ENCODE assay signal across 2 cellular contexts in the genomic region with DNA sequence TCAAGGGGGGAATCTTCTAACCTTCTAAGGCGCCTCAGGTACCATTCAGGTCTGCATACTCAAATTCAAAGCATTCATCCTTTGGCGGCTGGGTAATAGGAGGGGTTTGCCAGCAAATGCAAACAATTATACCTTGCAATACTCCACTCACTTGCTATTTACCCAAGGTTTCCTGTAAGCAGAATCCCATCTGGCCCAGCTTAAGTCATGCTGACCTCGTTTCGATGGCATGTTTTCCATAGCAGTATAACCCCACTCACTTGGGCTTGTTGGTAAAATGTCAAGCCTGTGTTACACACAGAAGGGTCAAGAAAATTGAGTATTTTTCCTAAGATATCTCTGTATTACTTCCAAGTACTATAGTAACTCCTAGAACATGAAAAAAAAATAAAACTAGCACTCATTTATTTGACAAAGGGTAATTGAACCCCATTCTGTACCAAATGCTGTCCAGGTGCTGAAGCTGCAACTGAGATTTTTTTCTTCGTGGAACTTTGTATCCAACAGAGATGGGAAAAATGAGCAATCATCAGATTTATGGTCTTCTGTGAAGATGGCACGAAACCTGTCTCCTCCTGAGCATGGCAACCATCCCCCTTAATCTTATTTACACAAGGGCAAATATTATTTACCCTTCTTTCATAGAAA.
TF ChIP-seq lines count a peak whose summit lies in the region.

No MANE protein-coding gene starts in this region.

TF ChIP-seq in SK-N-SH, 30 proteins besides CTCF, POLR2A, EP300 and RAD21 (continued from another document):
- TF ChIP-seq, protein P1, sequence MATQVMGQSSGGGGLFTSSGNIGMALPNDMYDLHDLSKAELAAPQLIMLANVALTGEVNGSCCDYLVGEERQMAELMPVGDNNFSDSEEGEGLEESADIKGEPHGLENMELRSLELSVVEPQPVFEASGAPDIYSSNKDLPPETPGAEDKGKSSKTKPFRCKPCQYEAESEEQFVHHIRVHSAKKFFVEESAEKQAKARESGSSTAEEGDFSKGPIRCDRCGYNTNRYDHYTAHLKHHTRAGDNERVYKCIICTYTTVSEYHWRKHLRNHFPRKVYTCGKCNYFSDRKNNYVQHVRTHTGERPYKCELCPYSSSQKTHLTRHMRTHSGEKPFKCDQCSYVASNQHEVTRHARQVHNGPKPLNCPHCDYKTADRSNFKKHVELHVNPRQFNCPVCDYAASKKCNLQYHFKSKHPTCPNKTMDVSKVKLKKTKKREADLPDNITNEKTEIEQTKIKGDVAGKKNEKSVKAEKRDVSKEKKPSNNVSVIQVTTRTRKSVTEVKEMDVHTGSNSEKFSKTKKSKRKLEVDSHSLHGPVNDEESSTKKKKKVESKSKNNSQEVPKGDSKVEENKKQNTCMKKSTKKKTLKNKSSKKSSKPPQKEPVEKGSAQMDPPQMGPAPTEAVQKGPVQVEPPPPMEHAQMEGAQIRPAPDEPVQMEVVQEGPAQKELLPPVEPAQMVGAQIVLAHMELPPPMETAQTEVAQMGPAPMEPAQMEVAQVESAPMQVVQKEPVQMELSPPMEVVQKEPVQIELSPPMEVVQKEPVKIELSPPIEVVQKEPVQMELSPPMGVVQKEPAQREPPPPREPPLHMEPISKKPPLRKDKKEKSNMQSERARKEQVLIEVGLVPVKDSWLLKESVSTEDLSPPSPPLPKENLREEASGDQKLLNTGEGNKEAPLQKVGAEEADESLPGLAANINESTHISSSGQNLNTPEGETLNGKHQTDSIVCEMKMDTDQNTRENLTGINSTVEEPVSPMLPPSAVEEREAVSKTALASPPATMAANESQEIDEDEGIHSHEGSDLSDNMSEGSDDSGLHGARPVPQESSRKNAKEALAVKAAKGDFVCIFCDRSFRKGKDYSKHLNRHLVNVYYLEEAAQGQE (IDR thresholded peaks at IDR 0.05; ENCODE audit: low read depth, low read length) = peak; percentile 67; the same call in 1 of the 2 replicates
- TF ChIP-seq, protein P2, sequence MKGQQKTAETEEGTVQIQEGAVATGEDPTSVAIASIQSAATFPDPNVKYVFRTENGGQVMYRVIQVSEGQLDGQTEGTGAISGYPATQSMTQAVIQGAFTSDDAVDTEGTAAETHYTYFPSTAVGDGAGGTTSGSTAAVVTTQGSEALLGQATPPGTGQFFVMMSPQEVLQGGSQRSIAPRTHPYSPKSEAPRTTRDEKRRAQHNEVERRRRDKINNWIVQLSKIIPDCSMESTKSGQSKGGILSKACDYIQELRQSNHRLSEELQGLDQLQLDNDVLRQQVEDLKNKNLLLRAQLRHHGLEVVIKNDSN (IDR thresholded peaks at IDR 0.05; ENCODE audit: borderline replicate concordance, low read depth) = no peak

TF ChIP-seq in SK-N-SH treated with all-trans-retinoic acid at 6 μM for 48 hours, 23 proteins besides CTCF, POLR2A, EP300 and RAD21 (continued from another document):
- TF ChIP-seq, protein P3, sequence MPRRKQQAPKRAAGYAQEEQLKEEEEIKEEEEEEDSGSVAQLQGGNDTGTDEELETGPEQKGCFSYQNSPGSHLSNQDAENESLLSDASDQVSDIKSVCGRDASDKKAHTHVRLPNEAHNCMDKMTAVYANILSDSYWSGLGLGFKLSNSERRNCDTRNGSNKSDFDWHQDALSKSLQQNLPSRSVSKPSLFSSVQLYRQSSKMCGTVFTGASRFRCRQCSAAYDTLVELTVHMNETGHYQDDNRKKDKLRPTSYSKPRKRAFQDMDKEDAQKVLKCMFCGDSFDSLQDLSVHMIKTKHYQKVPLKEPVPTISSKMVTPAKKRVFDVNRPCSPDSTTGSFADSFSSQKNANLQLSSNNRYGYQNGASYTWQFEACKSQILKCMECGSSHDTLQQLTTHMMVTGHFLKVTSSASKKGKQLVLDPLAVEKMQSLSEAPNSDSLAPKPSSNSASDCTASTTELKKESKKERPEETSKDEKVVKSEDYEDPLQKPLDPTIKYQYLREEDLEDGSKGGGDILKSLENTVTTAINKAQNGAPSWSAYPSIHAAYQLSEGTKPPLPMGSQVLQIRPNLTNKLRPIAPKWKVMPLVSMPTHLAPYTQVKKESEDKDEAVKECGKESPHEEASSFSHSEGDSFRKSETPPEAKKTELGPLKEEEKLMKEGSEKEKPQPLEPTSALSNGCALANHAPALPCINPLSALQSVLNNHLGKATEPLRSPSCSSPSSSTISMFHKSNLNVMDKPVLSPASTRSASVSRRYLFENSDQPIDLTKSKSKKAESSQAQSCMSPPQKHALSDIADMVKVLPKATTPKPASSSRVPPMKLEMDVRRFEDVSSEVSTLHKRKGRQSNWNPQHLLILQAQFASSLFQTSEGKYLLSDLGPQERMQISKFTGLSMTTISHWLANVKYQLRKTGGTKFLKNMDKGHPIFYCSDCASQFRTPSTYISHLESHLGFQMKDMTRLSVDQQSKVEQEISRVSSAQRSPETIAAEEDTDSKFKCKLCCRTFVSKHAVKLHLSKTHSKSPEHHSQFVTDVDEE (CRISPR knock-in tag; IDR thresholded peaks at IDR 0.05) = no peak
- TF ChIP-seq ZNF565 (CRISPR knock-in tag; conservative IDR thresholded peaks at IDR 0.05; ENCODE audit: low read depth) = no peak
- TF ChIP-seq, protein P4, sequence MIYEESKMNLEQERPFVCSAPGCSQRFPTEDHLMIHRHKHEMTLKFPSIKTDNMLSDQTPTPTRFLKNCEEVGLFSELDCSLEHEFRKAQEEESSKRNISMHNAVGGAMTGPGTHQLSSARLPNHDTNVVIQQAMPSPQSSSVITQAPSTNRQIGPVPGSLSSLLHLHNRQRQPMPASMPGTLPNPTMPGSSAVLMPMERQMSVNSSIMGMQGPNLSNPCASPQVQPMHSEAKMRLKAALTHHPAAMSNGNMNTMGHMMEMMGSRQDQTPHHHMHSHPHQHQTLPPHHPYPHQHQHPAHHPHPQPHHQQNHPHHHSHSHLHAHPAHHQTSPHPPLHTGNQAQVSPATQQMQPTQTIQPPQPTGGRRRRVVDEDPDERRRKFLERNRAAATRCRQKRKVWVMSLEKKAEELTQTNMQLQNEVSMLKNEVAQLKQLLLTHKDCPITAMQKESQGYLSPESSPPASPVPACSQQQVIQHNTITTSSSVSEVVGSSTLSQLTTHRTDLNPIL (CRISPR knock-in tag; IDR thresholded peaks at IDR 0.05; ENCODE audit: low read depth) = no peak
- TF ChIP-seq, protein P5, sequence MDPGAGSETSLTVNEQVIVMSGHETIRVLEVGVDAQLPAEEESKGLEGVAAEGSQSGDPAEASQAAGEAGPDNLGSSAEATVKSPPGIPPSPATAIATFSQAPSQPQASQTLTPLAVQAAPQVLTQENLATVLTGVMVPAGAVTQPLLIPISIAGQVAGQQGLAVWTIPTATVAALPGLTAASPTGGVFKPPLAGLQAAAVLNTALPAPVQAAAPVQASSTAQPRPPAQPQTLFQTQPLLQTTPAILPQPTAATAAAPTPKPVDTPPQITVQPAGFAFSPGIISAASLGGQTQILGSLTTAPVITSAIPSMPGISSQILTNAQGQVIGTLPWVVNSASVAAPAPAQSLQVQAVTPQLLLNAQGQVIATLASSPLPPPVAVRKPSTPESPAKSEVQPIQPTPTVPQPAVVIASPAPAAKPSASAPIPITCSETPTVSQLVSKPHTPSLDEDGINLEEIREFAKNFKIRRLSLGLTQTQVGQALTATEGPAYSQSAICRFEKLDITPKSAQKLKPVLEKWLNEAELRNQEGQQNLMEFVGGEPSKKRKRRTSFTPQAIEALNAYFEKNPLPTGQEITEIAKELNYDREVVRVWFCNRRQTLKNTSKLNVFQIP (CRISPR knock-in tag; IDR thresholded peaks at IDR 0.05; ENCODE audit: borderline replicate concordance, low read depth) = no peak
- TF ChIP-seq PPARA (CRISPR knock-in tag; IDR thresholded peaks at IDR 0.05; ENCODE audit: borderline replicate concordance) = no peak
- TF ChIP-seq, protein P6, sequence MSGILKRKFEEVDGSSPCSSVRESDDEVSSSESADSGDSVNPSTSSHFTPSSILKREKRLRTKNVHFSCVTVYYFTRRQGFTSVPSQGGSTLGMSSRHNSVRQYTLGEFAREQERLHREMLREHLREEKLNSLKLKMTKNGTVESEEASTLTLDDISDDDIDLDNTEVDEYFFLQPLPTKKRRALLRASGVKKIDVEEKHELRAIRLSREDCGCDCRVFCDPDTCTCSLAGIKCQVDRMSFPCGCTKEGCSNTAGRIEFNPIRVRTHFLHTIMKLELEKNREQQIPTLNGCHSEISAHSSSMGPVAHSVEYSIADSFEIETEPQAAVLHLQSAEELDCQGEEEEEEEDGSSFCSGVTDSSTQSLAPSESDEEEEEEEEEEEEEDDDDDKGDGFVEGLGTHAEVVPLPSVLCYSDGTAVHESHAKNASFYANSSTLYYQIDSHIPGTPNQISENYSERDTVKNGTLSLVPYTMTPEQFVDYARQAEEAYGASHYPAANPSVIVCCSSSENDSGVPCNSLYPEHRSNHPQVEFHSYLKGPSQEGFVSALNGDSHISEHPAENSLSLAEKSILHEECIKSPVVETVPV (CRISPR knock-in tag; IDR thresholded peaks at IDR 0.05) = no peak
- TF ChIP-seq ESRRG (CRISPR knock-in tag; IDR thresholded peaks at IDR 0.05) = no peak
- TF ChIP-seq TOX (CRISPR knock-in tag; IDR thresholded peaks at IDR 0.05; ENCODE audit: borderline replicate concordance) = no peak
- no peak for TF ChIP-seq ZFP3 (CRISPR knock-in tag; IDR thresholded peaks at IDR 0.05)
- TF ChIP-seq, protein P7, sequence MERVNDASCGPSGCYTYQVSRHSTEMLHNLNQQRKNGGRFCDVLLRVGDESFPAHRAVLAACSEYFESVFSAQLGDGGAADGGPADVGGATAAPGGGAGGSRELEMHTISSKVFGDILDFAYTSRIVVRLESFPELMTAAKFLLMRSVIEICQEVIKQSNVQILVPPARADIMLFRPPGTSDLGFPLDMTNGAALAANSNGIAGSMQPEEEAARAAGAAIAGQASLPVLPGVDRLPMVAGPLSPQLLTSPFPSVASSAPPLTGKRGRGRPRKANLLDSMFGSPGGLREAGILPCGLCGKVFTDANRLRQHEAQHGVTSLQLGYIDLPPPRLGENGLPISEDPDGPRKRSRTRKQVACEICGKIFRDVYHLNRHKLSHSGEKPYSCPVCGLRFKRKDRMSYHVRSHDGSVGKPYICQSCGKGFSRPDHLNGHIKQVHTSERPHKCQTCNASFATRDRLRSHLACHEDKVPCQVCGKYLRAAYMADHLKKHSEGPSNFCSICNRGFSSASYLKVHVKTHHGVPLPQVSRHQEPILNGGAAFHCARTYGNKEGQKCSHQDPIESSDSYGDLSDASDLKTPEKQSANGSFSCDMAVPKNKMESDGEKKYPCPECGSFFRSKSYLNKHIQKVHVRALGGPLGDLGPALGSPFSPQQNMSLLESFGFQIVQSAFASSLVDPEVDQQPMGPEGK (CRISPR knock-in tag; IDR thresholded peaks at IDR 0.05; ENCODE audit: borderline replicate concordance) = no peak
- no peak for TF ChIP-seq RARB (CRISPR knock-in tag; IDR thresholded peaks at IDR 0.05)
- no peak for TF ChIP-seq ZFP30 (CRISPR knock-in tag; IDR thresholded peaks at IDR 0.05)
- no peak for TF ChIP-seq ZNF8 (CRISPR knock-in tag; IDR thresholded peaks at IDR 0.05)
- TF ChIP-seq ISL1 (CRISPR knock-in tag; IDR thresholded peaks at IDR 0.05) = no peak
- no peak for TF ChIP-seq TCF4 (CRISPR knock-in tag; IDR thresholded peaks at IDR 0.05; ENCODE audit: borderline replicate concordance)
